ENCODE assay signal across 15 cellular contexts in genomic region chr4:161936625-161937133, GRCh38.
A peak's percentile ranks its signal among the peaks of the same experiment; 100 is the strongest.
DNase-seq lines count a peak whose midpoint lies in the region; ATAC-seq and TF ChIP-seq lines count a peak whose summit lies in the region.
"Had no signal": no experiment of that assay in that cellular context is flagged by ENCODE, and none has a peak within 500 bp of the region (broad histone marks: within the 10 kb centered on the region; RNA-seq: fewer than 3 reads in every experiment).

No MANE protein-coding gene starts in this region.

- TF ChIP-seq CTCF in RWPE2 (IDR thresholded peaks at IDR 0.05; ENCODE audit: poor library complexity, severe bottlenecking) = no peak
- no peak for TF ChIP-seq CTCF in epithelial cell of esophagus (IDR thresholded peaks at IDR 0.05; ENCODE audit: insufficient read depth, low read depth, low read length, missing control alignments)

- no peak overlapping the region for H3K18ac ChIP-seq in trophoblast cell (ENCODE audit: low read length)

- H3K4me3 Mint-ChIP-seq in T-helper 2 cell treated with Interferon-gamma antibody and Interleukin-4, amounts not matched to agents 5 μg/mL and 100 μg/mL, for 36 hours = no peak overlapping the region
- H3K4me3 Mint-ChIP-seq: activated T-cell treated with anti-CD3 and anti-CD28 coated beads, Interleukin-2, amount 50 U/mL, for 24 hours; memory B cell had no signal

- H3K9me3 Mint-ChIP-seq in T-helper 2 cell treated with Interferon-gamma antibody and Interleukin-4, amounts not matched to agents 5 μg/mL and 100 μg/mL, for 36 hours = peaks cover 13% of the 10 kb centered on the region

- H3K4me2 ChIP-seq in trophoblast cell (ENCODE audit: low read length) = no peak overlapping the region

- H3K27me3 ChIP-seq in HAP-1 (ENCODE audit: low read depth) (no peaks in the 10 kb centered on the region), RWPE2 (ENCODE audit: insufficient read depth, poor library complexity, severe bottlenecking) (no peaks in the 10 kb centered on the region), trophoblast cell (ENCODE audit: insufficient read depth, low read length) (no peaks in the 10 kb centered on the region)

- H3K36me3 ChIP-seq in HAP-1 (replicated peaks) (no peaks in the 10 kb centered on the region), RWPE2 (ENCODE audit: low read depth) (no peaks in the 10 kb centered on the region), trophoblast cell (ENCODE audit: control insufficient read depth in 1 of 2, insufficient read depth in 2 of 2, low read length in 2 of 2) (no peaks in the 10 kb centered on the region)

- peaks cover 5% of the 10 kb centered on the region for H3K79me1 ChIP-seq in trophoblast cell (ENCODE audit: low read length)

- in situ Hi-C loops in HAP-1 (cut with MboI; ENCODE audit: low sequenced_read_pairs) = no loop called here

- no peaks in the 10 kb centered on the region for H3K27me3 Mint-ChIP-seq in T-helper 2 cell treated with Interferon-gamma antibody and Interleukin-4, amounts not matched to agents 5 μg/mL and 100 μg/mL, for 36 hours (ENCODE audit: low read depth)
- H3K27me3 Mint-ChIP-seq: activated T-cell treated with anti-CD3 and anti-CD28 coated beads, Interleukin-2, amount 50 U/mL, for 24 hours; memory B cell; progenitor cell of endocrine pancreas had no signal

- H4K8ac ChIP-seq in trophoblast cell (ENCODE audit: low read depth, low read length) = no peak overlapping the region

- H2BK120ac ChIP-seq in trophoblast cell (ENCODE audit: insufficient read depth, low read length, poor library complexity) = no peak overlapping the region

- no peak overlapping the region for H3K4ac ChIP-seq in trophoblast cell (ENCODE audit: low read depth, low read length)

- H3K27ac ChIP-seq in RWPE2 (ENCODE audit: poor library complexity, severe bottlenecking) (peak overlapping the region; percentile 76), trophoblast cell (ENCODE audit: low read depth, low read length) (no peak overlapping the region)

- no peak overlapping the region for H3K9ac ChIP-seq in trophoblast cell (ENCODE audit: low read length)

- H3K4me1 ChIP-seq in HAP-1 (no peaks in the 10 kb centered on the region), RWPE2 (ENCODE audit: insufficient read depth, poor library complexity, severe bottlenecking) (peaks cover 19% of the 10 kb centered on the region), trophoblast cell (ENCODE audit: control insufficient read depth in 1 of 2, insufficient read depth in 2 of 2, low read length in 2 of 2) (peaks cover 3% of the 10 kb centered on the region in 2 experiments)

- H2BK12ac ChIP-seq in trophoblast cell (ENCODE audit: low read length) = no peak overlapping the region

- DNase-seq in HAP-1 (ENCODE audit: low spot score in 2 of 2) = peak; percentile 18 to 34
- peak; percentile 78 for DNase-seq in RWPE2 (ENCODE audit: low spot score)
- peak; percentile 95 for DNase-seq in epithelial cell of esophagus (ENCODE audit: low read depth)
- peak; percentile 80 to 89 for DNase-seq in trophoblast cell
- DNase-seq in SHP77 (lab: John Stamatoyannopoulos, UW) = no peak
- DNase-seq in T-helper 2 cell treated with Interferon-gamma antibody and Interleukin-4, amounts not matched to agents 5 μg/mL and 100 μg/mL, for 36 hours (ENCODE audit: low spot score) = no peak
- DNase-seq: activated CD4-positive, CD25-positive, alpha-beta regulatory T cell; activated T-cell treated with anti-CD3 and anti-CD28 coated beads, Interleukin-2, amount 50 U/mL, for 24 hours; Caco-2; central memory CD4-positive, alpha-beta T cell; NCI-H446 had no signal

- H4K12ac ChIP-seq in trophoblast cell (ENCODE audit: low read depth, low read length) = no peak overlapping the region

- no peak overlapping the region for H2AK5ac ChIP-seq in trophoblast cell (ENCODE audit: low read length)

- ATAC-seq in RWPE2 (ENCODE audit: low read depth) = peak; percentile 99
- no peak for ATAC-seq in GM18870 (IDR thresholded peaks at IDR 0.05; ENCODE audit: unreplicated experiment)
- ATAC-seq in GM21717 (IDR thresholded peaks at IDR 0.05; ENCODE audit: unreplicated experiment) = no peak

- H3K27ac Mint-ChIP-seq in T-helper 2 cell treated with Interferon-gamma antibody and Interleukin-4, amounts not matched to agents 5 μg/mL and 100 μg/mL, for 36 hours = no peak overlapping the region
- H3K27ac Mint-ChIP-seq: activated T-cell treated with anti-CD3 and anti-CD28 coated beads, Interleukin-2, amount 50 U/mL, for 24 hours; memory B cell; progenitor cell of endocrine pancreas had no signal

- no peaks in the 10 kb centered on the region for H3K79me2 ChIP-seq in trophoblast cell (ENCODE audit: control insufficient read depth, insufficient read depth, low read length, poor library complexity)

- H3K14ac ChIP-seq in trophoblast cell (ENCODE audit: low read length) = no peak overlapping the region

- no peak overlapping the region for H3K23ac ChIP-seq in trophoblast cell (ENCODE audit: low read length)

- no CpG with 5 or more reads among the region's 1 CpG for WGBS in trophoblast cell (ENCODE audit: extremely low coverage, insufficient coverage, insufficient read length)

- H3K4me1 Mint-ChIP-seq in T-helper 2 cell treated with Interferon-gamma antibody and Interleukin-4, amounts not matched to agents 5 μg/mL and 100 μg/mL, for 36 hours (ENCODE audit: low read depth) = no peaks in the 10 kb centered on the region
- H3K4me1 Mint-ChIP-seq: memory B cell had no signal

- H3K4me3 ChIP-seq in HAP-1 (no peak overlapping the region), RWPE2 (ENCODE audit: severe bottlenecking) (no peak overlapping the region), epithelial cell of esophagus (ENCODE audit: low read length) (no peak overlapping the region), trophoblast cell (ENCODE audit: low read depth, low read length) (no peak overlapping the region)

- H3K36me3 Mint-ChIP-seq in T-helper 2 cell treated with Interferon-gamma antibody and Interleukin-4, amounts not matched to agents 5 μg/mL and 100 μg/mL, for 36 hours (ENCODE audit: low read depth) = no peaks in the 10 kb centered on the region
- H3K36me3 Mint-ChIP-seq: memory B cell had no signal

- H3K9me3 ChIP-seq in HAP-1 = no peaks in the 10 kb centered on the region
- H3K9me3 ChIP-seq in RWPE2 (ENCODE audit: severe bottlenecking) = peaks cover 2% of the 10 kb centered on the region
- no peaks in the 10 kb centered on the region for H3K9me3 ChIP-seq in trophoblast cell (ENCODE audit: insufficient read depth, low read depth, low read length)
- H3K9me3 ChIP-seq: Caco-2 had no signal

- no peak overlapping the region for H2AFZ ChIP-seq in trophoblast cell (ENCODE audit: insufficient read depth, low read length, poor library complexity)

- H2BK5ac ChIP-seq in trophoblast cell (ENCODE audit: low read depth, low read length, poor library complexity) = no peak overlapping the region

- H4K91ac ChIP-seq in trophoblast cell (ENCODE audit: low read depth, low read length) = no peak overlapping the region

Comparison
In these comparisons a context has a peak if more than half of its experiments do, and no peak if none do; other contexts are left out.
1. DNase-seq: peak in HAP-1 (2 of 2), RWPE2 (single experiment), epithelial cell of esophagus (single experiment) and trophoblast cell (2 of 2); none in SHP77 (0 of 2) and T-helper 2 cell treated with Interferon-gamma antibody and Interleukin-4, amounts not matched to agents 5 μg/mL and 100 μg/mL, for 36 hours (single experiment).